In the genomic region with DNA sequence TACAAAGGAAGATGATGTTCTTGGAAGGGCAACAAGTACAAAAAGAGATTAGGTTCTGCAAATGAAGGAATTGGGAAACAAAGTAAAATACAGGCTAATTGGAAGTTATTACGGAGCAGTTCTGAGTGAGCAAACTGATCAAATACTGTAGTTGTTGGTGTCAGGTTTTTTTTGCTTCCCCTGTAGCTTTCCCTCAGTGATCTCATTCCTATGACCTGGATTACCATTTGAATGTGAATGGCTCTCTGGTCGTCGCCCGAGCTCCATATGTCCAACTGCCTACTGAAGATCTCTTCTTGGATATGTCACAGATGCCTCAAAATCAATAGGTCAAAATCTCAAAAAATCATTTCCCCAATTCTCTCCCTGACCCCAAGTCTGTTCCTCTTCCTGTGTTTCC, we compare ENCODE assay signal across 14 cellular contexts.
"Had no signal": no experiment of that assay in that cellular context is flagged by ENCODE, and none has a peak within 500 bp of the region (broad histone marks: within the 10 kb centered on the region; RNA-seq: fewer than 3 reads in every experiment).

No MANE protein-coding gene starts in this region.

- H3K4me1 ChIP-seq: foreskin keratinocyte had no signal

- H3K9me3 Mint-ChIP-seq: activated CD4-positive, alpha-beta memory T cell treated with anti-CD3 and anti-CD28 coated beads, Interleukin-2, amount 10 ng/mL, durations not matched to agents 7 days and 5 days; stimulated activated naive CD8-positive, alpha-beta T cell treated with anti-CD3 and anti-CD28 coated beads, Interleukin-15, amount 100 ng/mL, for 72 hours; type B pancreatic cell had no signal

- H3K27me3 ChIP-seq: foreskin keratinocyte, left lung, testis had no signal

- H3K27ac ChIP-seq: epithelial cell of prostate, foreskin keratinocyte, left lung, testis had no signal

- H3K27ac Mint-ChIP-seq: activated CD4-positive, alpha-beta memory T cell treated with anti-CD3 and anti-CD28 coated beads, Interleukin-2, amount 10 ng/mL, durations not matched to agents 7 days and 5 days; activated CD8-positive, alpha-beta memory T cell treated with anti-CD3 and anti-CD28 coated beads, Interleukin-2, amount 10 ng/mL, durations not matched to agents 7 days and 5 days; type B pancreatic cell had no signal

- H3K9me3 ChIP-seq: left lung, testis had no signal

- H3K27me3 Mint-ChIP-seq: activated CD4-positive, alpha-beta memory T cell treated with anti-CD3 and anti-CD28 coated beads, Interleukin-2, amount 10 ng/mL, durations not matched to agents 7 days and 5 days; activated CD8-positive, alpha-beta memory T cell treated with anti-CD3 and anti-CD28 coated beads, Interleukin-2, amount 10 ng/mL, durations not matched to agents 7 days and 5 days; activated naive CD8-positive, alpha-beta T cell; stimulated activated naive CD8-positive, alpha-beta T cell treated with anti-CD3 and anti-CD28 coated beads, Interleukin-15, amount 100 ng/mL, for 72 hours; type B pancreatic cell had no signal

- DNase-seq: activated CD4-positive, alpha-beta memory T cell treated with anti-CD3 and anti-CD28 coated beads, Interleukin-2, amount 10 ng/mL, durations not matched to agents 7 days and 5 days; activated CD4-positive, alpha-beta T cell treated with anti-CD3 and anti-CD28 coated beads for 48 hours; activated CD4-positive, CD25-positive, alpha-beta regulatory T cell; activated CD8-positive, alpha-beta memory T cell treated with anti-CD3 and anti-CD28 coated beads, Interleukin-2, amount 10 ng/mL, durations not matched to agents 7 days and 5 days; foreskin keratinocyte; hippocampal formation; left lung; retina; stimulated activated naive CD8-positive, alpha-beta T cell treated with anti-CD3 and anti-CD28 coated beads, Interleukin-15, amount 100 ng/mL, for 72 hours; T-helper 2 cell; testis had no signal

- H3K4me3 ChIP-seq: left lung, testis had no signal

- H3K4me3 Mint-ChIP-seq: activated CD4-positive, alpha-beta memory T cell treated with anti-CD3 and anti-CD28 coated beads, Interleukin-2, amount 10 ng/mL, durations not matched to agents 7 days and 5 days; activated CD8-positive, alpha-beta memory T cell treated with anti-CD3 and anti-CD28 coated beads, Interleukin-2, amount 10 ng/mL, durations not matched to agents 7 days and 5 days; activated naive CD8-positive, alpha-beta T cell; stimulated activated naive CD8-positive, alpha-beta T cell treated with anti-CD3 and anti-CD28 coated beads, Interleukin-15, amount 100 ng/mL, for 72 hours; type B pancreatic cell had no signal

- ATAC-seq: activated CD8-positive, alpha-beta memory T cell treated with anti-CD3 and anti-CD28 coated beads, Interleukin-2, amount 10 ng/mL, durations not matched to agents 7 days and 5 days; foreskin keratinocyte; left lung; stimulated activated naive CD8-positive, alpha-beta T cell treated with anti-CD3 and anti-CD28 coated beads, Interleukin-15, amount 100 ng/mL, for 72 hours had no signal
